Comparison of ENCODE assay signal across 31 cellular contexts in the genomic region with DNA sequence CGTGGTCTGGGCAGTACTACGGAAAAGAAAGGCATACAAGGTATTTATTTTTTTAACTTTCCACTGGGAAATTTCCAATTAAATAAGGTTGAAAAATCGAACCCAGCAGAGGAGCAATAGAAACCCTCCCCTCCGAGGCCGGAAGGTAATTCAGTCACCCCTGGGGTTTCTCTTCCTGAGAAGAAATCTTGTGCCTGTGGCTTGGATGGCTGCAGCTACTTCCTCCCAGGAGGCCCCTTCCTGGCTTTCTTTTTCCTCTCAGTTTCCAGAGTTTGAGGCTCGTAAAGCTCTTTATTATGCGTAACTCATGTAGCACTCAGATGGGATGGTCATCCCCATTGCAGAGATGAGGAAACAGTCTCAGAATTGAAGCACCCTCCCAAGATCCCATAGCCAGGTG.
"Had no signal": no experiment of that assay in that cellular context is flagged by ENCODE, and none has a peak within 500 bp of the region (broad histone marks: within the 10 kb centered on the region; RNA-seq: fewer than 3 reads in every experiment).

No MANE protein-coding gene starts in this region.

- H3K4me1 ChIP-seq: body of pancreas, breast epithelium, SJCRH30 had no signal

- H3K9ac ChIP-seq: SK-N-SH had no signal

- H3K27me3 Mint-ChIP-seq: activated CD4-positive, alpha-beta T cell treated with anti-CD3 and anti-CD28 coated beads, Interleukin-2, amount 10 ng/mL, durations not matched to agents 24 days and 14 days had no signal

- H3K27me3 ChIP-seq: breast epithelium had no signal

- H3K4me2 ChIP-seq: SK-N-SH had no signal

- H3K4me3 Mint-ChIP-seq: activated CD4-positive, alpha-beta T cell treated with anti-CD3 and anti-CD28 coated beads, Interleukin-2, amount 10 ng/mL, durations not matched to agents 24 days and 14 days; activated CD8-positive, alpha-beta T cell treated with anti-CD3 and anti-CD28 coated beads for 36 hours; activated naive CD4-positive, alpha-beta T cell treated with anti-CD3 and anti-CD28 coated beads, Interleukin-2, amount 50 U/mL, for 24 hours; activated naive CD8-positive, alpha-beta T cell treated with anti-CD3 and anti-CD28 coated beads, Interleukin-2, amount 10 ng/mL, durations not matched to agents 7 days and 5 days; activated T-cell treated with anti-CD3 and anti-CD28 coated beads, Interleukin-2, amount 50 U/mL, for 72 hours; activated T-helper 17 cell treated with anti-CD3 and anti-CD28 coated beads, Interleukin-2, amount 50 U/mL, for 72 hours had no signal

- H3K9me3 Mint-ChIP-seq: activated CD4-positive, alpha-beta T cell treated with anti-CD3 and anti-CD28 coated beads, Interleukin-2, amount 10 ng/mL, durations not matched to agents 24 days and 14 days; activated CD8-positive, alpha-beta T cell treated with anti-CD3 and anti-CD28 coated beads for 36 hours; activated naive CD4-positive, alpha-beta T cell treated with anti-CD3 and anti-CD28 coated beads, Interleukin-2, amount 50 U/mL, for 24 hours; activated naive CD8-positive, alpha-beta T cell treated with anti-CD3 and anti-CD28 coated beads, Interleukin-2, amount 10 ng/mL, durations not matched to agents 7 days and 5 days; activated T-cell treated with anti-CD3 and anti-CD28 coated beads, Interleukin-2, amount 50 U/mL, for 72 hours; activated T-helper 17 cell treated with anti-CD3 and anti-CD28 coated beads, Interleukin-2, amount 50 U/mL, for 72 hours had no signal

- H3K36me3 ChIP-seq: breast epithelium, SJCRH30 had no signal

- H3K4me3 ChIP-seq: body of pancreas, breast epithelium, SJCRH30 had no signal

- H3K27ac Mint-ChIP-seq: activated CD4-positive, alpha-beta T cell treated with anti-CD3 and anti-CD28 coated beads, Interleukin-2, amount 10 ng/mL, durations not matched to agents 24 days and 14 days; activated CD8-positive, alpha-beta T cell treated with anti-CD3 and anti-CD28 coated beads for 36 hours; activated naive CD4-positive, alpha-beta T cell treated with anti-CD3 and anti-CD28 coated beads, Interleukin-2, amount 50 U/mL, for 24 hours; activated naive CD8-positive, alpha-beta T cell treated with anti-CD3 and anti-CD28 coated beads, Interleukin-2, amount 10 ng/mL, durations not matched to agents 7 days and 5 days; activated T-cell treated with anti-CD3 and anti-CD28 coated beads, Interleukin-2, amount 50 U/mL, for 72 hours; activated T-helper 17 cell treated with anti-CD3 and anti-CD28 coated beads, Interleukin-2, amount 50 U/mL, for 72 hours had no signal

- DNase-seq: activated CD4-positive, alpha-beta T cell treated with anti-CD3 and anti-CD28 coated beads for 1 hour; activated CD4-positive, alpha-beta T cell treated with anti-CD3 and anti-CD28 coated beads, Interleukin-2, amount 10 ng/mL, durations not matched to agents 24 days and 14 days; activated CD4-positive, alpha-beta T cell treated with anti-CD3 and anti-CD28 coated beads, Interleukin-2, amount 50 U/mL, for 4 hours; activated CD4-positive, CD25-positive, alpha-beta regulatory T cell; activated CD8-positive, alpha-beta T cell treated with anti-CD3 and anti-CD28 coated beads for 36 hours; activated effector memory CD4-positive, alpha-beta T cell treated with anti-CD3 and anti-CD28 coated beads, Interleukin-2, amount 50 U/mL, for 16 hours; activated naive CD4-positive, alpha-beta T cell; activated naive CD8-positive, alpha-beta T cell treated with anti-CD3 and anti-CD28 coated beads, Interleukin-2, amount 10 ng/mL, durations not matched to agents 7 days and 5 days; activated T-cell treated with anti-CD3 and anti-CD28 coated beads, Interleukin-2, amount 50 U/mL, for 1 hour; activated T-cell treated with anti-CD3 and anti-CD28 coated beads, Interleukin-2, amount 50 U/mL, for 72 hours; body of pancreas; Karpas-422; NCI-H1105; NCI-H1417 treated with DMSO at 0.1 percent for 48 hours; NCI-H187 treated with DMSO at 0.1 percent for 48 hours; NCI-H2081; NCI-H2171 treated with DMSO at 0.1 percent for 48 hours; NCI-H2227 treated with DMSO at 0.1 percent for 48 hours; NCI-H446; NCI-H510A treated with DMSO at 0.1 percent for 48 hours; NCI-H526 treated with DMSO at 0.1 percent for 48 hours; SHP77; SJCRH30; SK-N-SH; T-helper 2 cell; T-helper 9 cell had no signal

- H3K36me3 Mint-ChIP-seq: activated naive CD4-positive, alpha-beta T cell treated with anti-CD3 and anti-CD28 coated beads, Interleukin-2, amount 50 U/mL, for 24 hours; activated naive CD8-positive, alpha-beta T cell treated with anti-CD3 and anti-CD28 coated beads, Interleukin-2, amount 10 ng/mL, durations not matched to agents 7 days and 5 days had no signal

- H3K4me1 Mint-ChIP-seq: activated CD4-positive, alpha-beta T cell treated with anti-CD3 and anti-CD28 coated beads, Interleukin-2, amount 10 ng/mL, durations not matched to agents 24 days and 14 days; activated naive CD4-positive, alpha-beta T cell treated with anti-CD3 and anti-CD28 coated beads, Interleukin-2, amount 50 U/mL, for 24 hours; activated T-helper 17 cell treated with anti-CD3 and anti-CD28 coated beads, Interleukin-2, amount 50 U/mL, for 72 hours had no signal

- H3K9me3 ChIP-seq: body of pancreas, breast epithelium, SJCRH30, SK-N-SH had no signal

- H3K27ac ChIP-seq: body of pancreas, breast epithelium, SJCRH30, VCaP had no signal

- ATAC-seq: activated CD8-positive, alpha-beta T cell treated with anti-CD3 and anti-CD28 coated beads for 36 hours; activated T-cell treated with anti-CD3 and anti-CD28 coated beads, Interleukin-2, amount 50 U/mL, for 72 hours; activated T-helper 17 cell treated with anti-CD3 and anti-CD28 coated beads, Interleukin-2, amount 50 U/mL, for 72 hours; body of pancreas; Panc1 had no signal
